27 cellular contexts compared by ENCODE assay signal in genomic region chr2:96243843-96244242, GRCh38.
"Had no signal": no experiment of that assay in that cellular context is flagged by ENCODE, and none has a peak within 500 bp of the region (broad histone marks: within the 10 kb centered on the region; RNA-seq: fewer than 3 reads in every experiment).

No MANE protein-coding gene starts in this region.

- H3K27ac ChIP-seq: ascending aorta, body of pancreas had no signal

- H3K4me3 ChIP-seq: ascending aorta, body of pancreas had no signal

- H3K4me3 Mint-ChIP-seq: activated B cell treated with CpG ODN at 0.5 μM for 24 hours; activated CD4-positive, alpha-beta T cell treated with anti-CD3 and anti-CD28 coated beads for 36 hours; activated CD8-positive, alpha-beta T cell treated with anti-CD3 and anti-CD28 coated beads for 36 hours; activated naive CD8-positive, alpha-beta T cell treated with anti-CD3 and anti-CD28 coated beads, Interleukin-2, amount 50 U/mL, for 24 hours had no signal

- H3K27me3 Mint-ChIP-seq: activated B cell treated with CpG ODN at 0.5 μM for 24 hours; activated CD4-positive, alpha-beta T cell treated with anti-CD3 and anti-CD28 coated beads for 36 hours; activated CD8-positive, alpha-beta T cell treated with anti-CD3 and anti-CD28 coated beads for 36 hours; activated naive CD8-positive, alpha-beta T cell treated with anti-CD3 and anti-CD28 coated beads, Interleukin-2, amount 50 U/mL, for 24 hours had no signal

- H3K9me3 ChIP-seq: ascending aorta, body of pancreas had no signal

- H3K27ac Mint-ChIP-seq: activated B cell treated with CpG ODN at 0.5 μM for 24 hours had no signal

- ATAC-seq: activated CD4-positive, alpha-beta T cell treated with anti-CD3 and anti-CD28 coated beads for 36 hours; activated CD8-positive, alpha-beta T cell treated with anti-CD3 and anti-CD28 coated beads for 36 hours; activated naive CD4-positive, alpha-beta T cell treated with anti-CD3 and anti-CD28 coated beads, Interleukin-2, amount 50 U/mL, for 72 hours; activated naive CD8-positive, alpha-beta T cell treated with anti-CD3 and anti-CD28 coated beads, Interleukin-2, amount 50 U/mL, for 24 hours; body of pancreas; PC-3 had no signal

- DNase-seq: activated B cell treated with CpG ODN at 0.5 μM for 24 hours; activated CD4-positive, alpha-beta T cell treated with anti-CD3 and anti-CD28 coated beads for 36 hours; activated CD8-positive, alpha-beta memory T cell treated with anti-CD3 and anti-CD28 coated beads, Interleukin-2, amount 50 U/mL, for 4 hours; activated CD8-positive, alpha-beta T cell treated with anti-CD3 and anti-CD28 coated beads for 36 hours; activated effector memory CD4-positive, alpha-beta T cell treated with anti-CD3 and anti-CD28 coated beads, Interleukin-2, amount 50 U/mL, for 16 hours; activated naive CD4-positive, alpha-beta T cell treated with Interleukin-2 at 50 U/mL for 16 hours; activated naive CD8-positive, alpha-beta T cell treated with anti-CD3 and anti-CD28 coated beads, Interleukin-2, amount 50 U/mL, for 24 hours; activated T-cell treated with anti-CD3 and anti-CD28 coated beads, Interleukin-2, amount 50 U/mL, for 1 hour; amniotic stem cell; body of pancreas; central memory CD4-positive, alpha-beta T cell; NCI-H146; NCI-H187 treated with DMSO at 0.1 percent for 48 hours; NCI-H2171; NCI-H345; NCI-H510A; NCI-H526 treated with DMSO at 0.1 percent for 48 hours; NCI-H82; PC-3; SHP77 treated with DMSO at 0.1 percent for 48 hours; T-helper 2 cell; T1000 had no signal

- H3K4me1 ChIP-seq: ascending aorta had no signal

- H3K9me3 Mint-ChIP-seq: activated B cell treated with CpG ODN at 0.5 μM for 24 hours; activated CD8-positive, alpha-beta T cell treated with anti-CD3 and anti-CD28 coated beads for 36 hours; activated naive CD8-positive, alpha-beta T cell treated with anti-CD3 and anti-CD28 coated beads, Interleukin-2, amount 50 U/mL, for 24 hours had no signal

- FAIRE-seq: bronchial epithelial cell, RCC 7860, TTC549 had no signal
